In the genomic region with DNA sequence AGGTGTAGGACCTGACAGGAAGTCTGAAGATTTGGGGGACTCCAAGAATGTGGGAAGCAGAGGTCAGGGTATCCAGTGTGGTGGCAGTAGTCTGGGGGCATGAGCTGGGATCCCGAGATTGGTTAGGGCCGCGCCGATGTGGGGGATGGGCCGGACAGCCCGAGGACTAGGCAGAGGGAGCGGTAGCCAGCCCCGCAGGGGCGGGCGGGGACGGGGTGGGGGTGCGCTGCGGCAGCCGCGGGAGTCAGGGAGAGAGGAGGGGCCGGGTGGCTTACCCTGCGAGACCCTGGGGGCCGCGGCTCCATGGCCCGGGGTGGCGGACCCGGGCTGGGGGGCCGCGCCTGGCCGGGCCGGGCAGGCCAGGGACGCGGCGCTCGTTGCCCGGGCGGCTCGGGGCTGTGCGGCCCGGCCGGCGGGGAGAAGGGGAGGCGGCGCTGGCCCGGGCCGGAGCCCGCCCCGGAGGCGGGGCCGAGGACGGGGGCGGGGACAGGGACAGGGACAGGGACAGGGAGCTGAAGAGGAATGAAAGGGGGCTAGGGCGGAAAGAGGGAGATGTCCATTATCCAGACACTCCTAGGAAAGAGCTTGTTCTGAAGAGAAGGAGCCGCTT, we compare ENCODE assay signal across 8 cellular contexts. TPM values are rescaled to one million over a fixed set of nuclear protein-coding genes. Genes with fewer than 3 reads are reported as not detected.
DNase-seq lines count a peak whose midpoint lies in the region; FAIRE-seq and TF ChIP-seq lines count a peak whose summit lies in the region.

No MANE protein-coding gene starts in this region.

- H2AFZ ChIP-seq in keratinocyte (ENCODE audit: control insufficient read depth, low read length) = no peak overlapping the region

- H3K27ac ChIP-seq in keratinocyte (ENCODE audit: control insufficient read depth, insufficient read depth, low read length) (no peak overlapping the region), stomach (peak overlapping the region in 4 of 5 donors; percentile 65 to 82 (median 73))

- peaks cover 3% of the 10 kb centered on the region for H3K9me1 ChIP-seq in keratinocyte (ENCODE audit: control insufficient read depth, extremely low read depth, insufficient read depth, low read length)

- H4K20me1 ChIP-seq in keratinocyte (ENCODE audit: control insufficient read depth, extremely low read depth, insufficient read depth, low read length) = peaks cover 22% of the 10 kb centered on the region

- FAIRE-seq in keratinocyte (lab: Jason Lieb, UNC) = no peak

- dilution Hi-C loops in keratinocyte (cut with MboI; ENCODE audit: extremely low pct_ligation_motif_present, low sequenced_read_pairs) = no loop called here

- H3K27me3 ChIP-seq in keratinocyte (ENCODE audit: control insufficient read depth, extremely low read depth, insufficient read depth, low read length) (no peaks in the 10 kb centered on the region), stomach (no peaks in the 10 kb centered on the region)

- in situ Hi-C loops in T47D (cut with HindIII; ENCODE audit: low pct_unique_long_range_greater_than_20kb, low sequenced_read_pairs) = no loop called here

- no peak overlapping the region for H3K9ac ChIP-seq in keratinocyte (ENCODE audit: control insufficient read depth, extremely low read depth, insufficient read depth, low read length)

- H3K9me3 ChIP-seq in keratinocyte (ENCODE audit: control insufficient read depth, low read depth, low read length) (no peaks in the 10 kb centered on the region), stomach (no peaks in the 10 kb centered on the region)

- TF ChIP-seq CTCF in keratinocyte (optimal IDR thresholded peaks at IDR 0.05 in 1 of 3, IDR thresholded peaks at IDR 0.05 in 1 of 3, conservative IDR thresholded peaks at IDR 0.05 in 1 of 3; ENCODE audit: extremely low read depth in 1 of 3, insufficient read depth in 2 of 3, low read length in 3 of 3) = no peak
- no peak for TF ChIP-seq CTCF in stomach (IDR thresholded peaks at IDR 0.05)

- H3K79me2 ChIP-seq in keratinocyte (ENCODE audit: control insufficient read depth, insufficient read depth, low read length) = peaks cover 58% of the 10 kb centered on the region

- WGBS in stomach, 5 donors = 7 to 26% (median 8%) methylated on average over 11 to 48 of the region's 49 CpGs

- peak; percentile 17 for DNase-seq in DMS153 treated with DMSO at 0.1 percent for 48 hours (lab: John Stamatoyannopoulos, UW; ENCODE audit: unreplicated experiment)
- DNase-seq in DMS153 (lab: John Stamatoyannopoulos, UW) = no peak
- peak; percentile 39 for DNase-seq in NCI-H510A (lab: John Stamatoyannopoulos, UW)
- DNase-seq in T47D (ENCODE audit: low read depth in 1 of 2, low spot score in 1 of 2) = peak; percentile 77 to 87
- DNase-seq in keratinocyte (ENCODE audit: low read depth, low spot score) = no peak
- DNase-seq in stomach = peak; percentile 70
- no peak for DNase-seq in stimulated activated CD4-positive, alpha-beta T cell treated with anti-CD3 and anti-CD28 coated beads, Interleukin-2, amount 100 ng/mL, for 48 hours
- DNase-seq in mesenteric fat pad (ENCODE audit: low spot score) = no peak

- H3K36me3 ChIP-seq in keratinocyte (ENCODE audit: control insufficient read depth in 2 of 2, extremely low read depth in 1 of 2, insufficient read depth in 2 of 2, low read length in 2 of 2) = peaks cover 60 to 61% of the 10 kb centered on the region in 2 experiments
- H3K36me3 ChIP-seq in stomach = peaks cover 0 to 4% (median 0%) of the 10 kb centered on the region in 4 donors

- peak overlapping the region; percentile 58 for H3K4me2 ChIP-seq in keratinocyte (ENCODE audit: control insufficient read depth, extremely low read depth, insufficient read depth, low read depth, low read length)

- no peak for TF ChIP-seq EP300 in stomach (IDR thresholded peaks at IDR 0.05)

- H3K4me3 ChIP-seq in keratinocyte (ENCODE audit: control insufficient read depth in 2 of 3, extremely low read depth in 1 of 3, insufficient read depth in 2 of 3, low read depth in 1 of 3, low read length in 3 of 3) (no peak overlapping the region), stomach (peak overlapping the region; percentile 46 to 52 (median 50))

- intact Hi-C loops in stomach (cut with DNase I; ENCODE audit: low total_unique reads) = no loop called here

- H3K4me1 ChIP-seq in keratinocyte (ENCODE audit: control insufficient read depth, extremely low read depth, insufficient read depth, low read length) (peaks cover 42% of the 10 kb centered on the region), stomach (peaks cover 5 to 62% (median 31%) of the 10 kb centered on the region in 4 donors)

- no peak for TF ChIP-seq POLR2A in stomach (IDR thresholded peaks at IDR 0.05)

RNA-seq across cellular contexts. Expression of gene ZNF385A, which starts 5.6 kb away (rescaled TPM):
- polyA plus RNA-seq in keratinocyte = 11.4 to 20.1 TPM (median 13.3 TPM) in 3 replicates
- 64.8 TPM for polyA plus RNA-seq in keratinocyte (2011; ENCODE audit: low read depth)
- polyA plus RNA-seq in keratinocyte (2011; cell fraction: cytosol; rRNA removed) = 18.1 and 42.4 TPM in 2 replicates
- polyA plus RNA-seq in keratinocyte (2011; cell fraction: nucleus; rRNA removed) = 25.2 and 35.8 TPM in 2 replicates
- polyA plus RNA-seq in keratinocyte (2012; ENCODE audit: low replicate concordance) = 77.0 and 80.7 TPM in 2 replicates
- 16.2 to 88.2 TPM (median 23.5 TPM) in 3 replicates for polyA minus RNA-seq in keratinocyte
- polyA minus RNA-seq in keratinocyte (2011; cell fraction: cytosol; rRNA and poly(A)+ RNA removed) = 58.1 TPM
- 26.4 and 36.5 TPM in 2 replicates for polyA minus RNA-seq in keratinocyte (2011; cell fraction: nucleus; rRNA and poly(A)+ RNA removed)
- total RNA-seq in stomach = 10 to 100 TPM in 1 of 5 donors, 1 to 10 TPM in 4; 1.2 to 35.7 (median 2.6) TPM
- 10 to 100 TPM; 16.9 to 35.1 (median 17.6) TPM for polyA plus RNA-seq in stomach
- 31.9 TPM for total RNA-seq in mesenteric fat pad

RNA-seq across cellular contexts. Expression of gene GPR84, which starts 14.6 kb away (rescaled TPM):
- 0.08 to 0.17 TPM (median 0.12 TPM) in 3 replicates for polyA plus RNA-seq in keratinocyte
- 0.39 TPM for polyA plus RNA-seq in keratinocyte (2011; ENCODE audit: low read depth)
- not detected in 2 replicates for polyA plus RNA-seq in keratinocyte (2011; cell fraction: cytosol; rRNA removed)
- polyA plus RNA-seq in keratinocyte (2011; cell fraction: nucleus; rRNA removed) = 1.2 and 1.7 TPM in 2 replicates
- 0.07 and 0.93 TPM in 2 replicates for polyA plus RNA-seq in keratinocyte (2012; ENCODE audit: low replicate concordance)
- 0.70 TPM in 1 of 3 replicates, not detected in the others for polyA minus RNA-seq in keratinocyte
- polyA minus RNA-seq in keratinocyte (2011; cell fraction: cytosol; rRNA and poly(A)+ RNA removed) = not detected
- polyA minus RNA-seq in keratinocyte (2011; cell fraction: nucleus; rRNA and poly(A)+ RNA removed) = 0.21 and 0.39 TPM in 2 replicates
- total RNA-seq in stomach = not detected
- 1 to 10 TPM in 1 of 3 donors, under 1 TPM in 2; 0.46 to 1.4 (median 0.50) TPM for polyA plus RNA-seq in stomach
- total RNA-seq in mesenteric fat pad = 2.3 TPM

RNA-seq across cellular contexts. Expression of gene ITGA5, which starts 40.2 kb away (rescaled TPM):
- polyA plus RNA-seq in keratinocyte (47.9 to 107 TPM (median 68.0 TPM) in 3 replicates), stomach (100 to 1,000 TPM in 1 of 3 donors, 10 to 100 TPM in 2; 29.3 to 102 (median 33.2) TPM)
- 14.5 TPM for polyA plus RNA-seq in keratinocyte (2011; ENCODE audit: low read depth)
- polyA plus RNA-seq in keratinocyte (2011; cell fraction: cytosol; rRNA removed) = 25.2 and 31.4 TPM in 2 replicates
- 168 and 190 TPM in 2 replicates for polyA plus RNA-seq in keratinocyte (2011; cell fraction: nucleus; rRNA removed)
- polyA plus RNA-seq in keratinocyte (2012; ENCODE audit: low replicate concordance) = 38.3 and 109 TPM in 2 replicates
- 127 to 228 TPM (median 141 TPM) in 3 replicates for polyA minus RNA-seq in keratinocyte
- 88.1 TPM for polyA minus RNA-seq in keratinocyte (2011; cell fraction: cytosol; rRNA and poly(A)+ RNA removed)
- 246 and 280 TPM in 2 replicates for polyA minus RNA-seq in keratinocyte (2011; cell fraction: nucleus; rRNA and poly(A)+ RNA removed)
- total RNA-seq in stomach (100 to 1,000 TPM in 2 of 5 donors, 10 to 100 TPM in 3; 53.7 to 182 (median 88.8) TPM), mesenteric fat pad (125 TPM)

RNA-seq across cellular contexts. Expression of gene COPZ1, which starts 54.0 kb away (rescaled TPM):
- 208 to 280 TPM (median 237 TPM) in 3 replicates for polyA plus RNA-seq in keratinocyte
- polyA plus RNA-seq in keratinocyte (2011; ENCODE audit: low read depth) = 136 TPM
- 168 and 272 TPM in 2 replicates for polyA plus RNA-seq in keratinocyte (2011; cell fraction: cytosol; rRNA removed)
- polyA plus RNA-seq in keratinocyte (2011; cell fraction: nucleus; rRNA removed) = 102 and 115 TPM in 2 replicates
- polyA plus RNA-seq in keratinocyte (2012; ENCODE audit: low replicate concordance) = 182 and 216 TPM in 2 replicates
- polyA minus RNA-seq in keratinocyte = 51.4 to 134 TPM (median 129 TPM) in 3 replicates
- polyA minus RNA-seq in keratinocyte (2011; cell fraction: cytosol; rRNA and poly(A)+ RNA removed) = 164 TPM
- polyA minus RNA-seq in keratinocyte (2011; cell fraction: nucleus; rRNA and poly(A)+ RNA removed) = 44.7 and 81.6 TPM in 2 replicates
- total RNA-seq in stomach = 10 to 100 TPM; 14.6 to 91.6 (median 42.4) TPM
- 100 to 1,000 TPM in 2 of 3 donors, 10 to 100 TPM in 1; 92.4 to 133 (median 108) TPM for polyA plus RNA-seq in stomach
- 93.8 TPM for total RNA-seq in mesenteric fat pad

Comparison
In these comparisons a context has a peak if more than half of its experiments do, and no peak if none do; other contexts are left out.
1. DNase-seq: peak in DMS153 treated with DMSO at 0.1 percent for 48 hours (single experiment), NCI-H510A (single experiment), T47D (2 of 2) and stomach (single experiment); none in DMS153 (single experiment), keratinocyte (single experiment), stimulated activated CD4-positive, alpha-beta T cell treated with anti-CD3 and anti-CD28 coated beads, Interleukin-2, amount 100 ng/mL, for 48 hours (0 of 2) and mesenteric fat pad (single experiment).
2. H3K4me3 ChIP-seq: peak in stomach (4 of 4); none in keratinocyte (0 of 3).